Comparison of ENCODE assay signal across 17 cellular contexts in the genomic region with DNA sequence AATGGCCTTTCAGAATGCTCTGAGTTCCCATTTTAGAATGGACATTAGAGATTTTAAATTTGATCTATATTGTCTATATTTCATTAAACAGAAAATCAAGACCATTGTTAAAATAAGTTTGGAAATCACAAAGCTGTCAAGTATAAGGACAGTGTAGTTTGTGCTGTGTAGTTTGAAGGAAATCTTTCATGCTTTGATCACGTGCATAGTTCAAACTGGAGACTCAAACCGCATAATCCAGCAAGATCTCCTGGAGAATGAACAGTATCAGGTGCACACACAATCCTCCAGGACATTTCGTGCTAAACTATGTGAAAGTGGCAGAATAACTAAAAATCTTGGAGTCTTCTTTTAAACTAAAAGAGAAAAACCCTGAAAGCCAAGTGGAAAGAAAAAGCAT.
"Had no signal": no experiment of that assay in that cellular context is flagged by ENCODE, and none has a peak within 500 bp of the region (broad histone marks: within the 10 kb centered on the region; RNA-seq: fewer than 3 reads in every experiment).

No MANE protein-coding gene starts in this region.

- H3K4me1 ChIP-seq: esophagus muscularis mucosa, gastroesophageal sphincter, right atrium auricular region, sigmoid colon had no signal

- H3K9me3 Mint-ChIP-seq: effector memory CD8-positive, alpha-beta T cell; stimulated activated naive B cell treated with anti-CD40 and anti-IgM and Interleukin-4, amounts not matched to agents 10 μg/mL and 1 μg/mL and 100 μg/mL, for 72 hours had no signal

- DNase-seq: effector memory CD8-positive, alpha-beta T cell; glutamatergic neuron; mammary epithelial cell; naive thymus-derived CD4-positive, alpha-beta T cell; ovary; sigmoid colon; stimulated activated CD4-positive, alpha-beta T cell treated with anti-CD3 and anti-CD28 coated beads, Interleukin-2, amount 100 ng/mL, for 24 hours; stimulated activated CD4-positive, alpha-beta T cell treated with anti-CD3 and anti-CD28 coated beads, Interleukin-4, amount 100 ng/mL, for 4 hours; stimulated activated naive B cell treated with anti-CD40 and anti-IgM and Interleukin-4, amounts not matched to agents 10 μg/mL and 1 μg/mL and 100 μg/mL, for 72 hours; trophoblast cell had no signal

- H3K4me3 ChIP-seq: esophagus muscularis mucosa, gastroesophageal sphincter, ovary, right atrium auricular region, sigmoid colon, skin epidermis had no signal

- H3K36me3 ChIP-seq: esophagus muscularis mucosa, gastroesophageal sphincter, ovary, right atrium auricular region, sigmoid colon had no signal

- H3K27ac ChIP-seq: epithelial cell of prostate, esophagus muscularis mucosa, gastroesophageal sphincter, ovary, right atrium auricular region, sigmoid colon, skin epidermis had no signal

- H3K4me3 Mint-ChIP-seq: effector memory CD8-positive, alpha-beta T cell; neural crest cell; stimulated activated naive B cell treated with anti-CD40 and anti-IgM and Interleukin-4, amounts not matched to agents 10 μg/mL and 1 μg/mL and 100 μg/mL, for 72 hours had no signal

- H3K27ac Mint-ChIP-seq: effector memory CD8-positive, alpha-beta T cell; stimulated activated naive B cell treated with anti-CD40 and anti-IgM and Interleukin-4, amounts not matched to agents 10 μg/mL and 1 μg/mL and 100 μg/mL, for 72 hours had no signal

- H3K27me3 ChIP-seq: ovary, right atrium auricular region had no signal

- H3K9me3 ChIP-seq: esophagus muscularis mucosa, ovary, right atrium auricular region, sigmoid colon had no signal

- H3K4me1 Mint-ChIP-seq: neural crest cell; stimulated activated naive B cell treated with anti-CD40 and anti-IgM and Interleukin-4, amounts not matched to agents 10 μg/mL and 1 μg/mL and 100 μg/mL, for 72 hours had no signal

- ATAC-seq: gastroesophageal sphincter; left lobe of liver; naive thymus-derived CD4-positive, alpha-beta T cell; stimulated activated naive B cell treated with anti-CD40 and anti-IgM and Interleukin-4, amounts not matched to agents 10 μg/mL and 1 μg/mL and 100 μg/mL, for 72 hours had no signal
